In genomic region chr5:128464596-128464995, GRCh38 we compare ENCODE assay signal across 22 cellular contexts.
"Had no signal": no experiment of that assay in that cellular context is flagged by ENCODE, and none has a peak within 500 bp of the region (broad histone marks: within the 10 kb centered on the region; RNA-seq: fewer than 3 reads in every experiment).

No MANE protein-coding gene starts in this region.

- H3K4me2 ChIP-seq: hepatocyte had no signal

- H3K4me1 ChIP-seq: transverse colon, vagina had no signal

- ATAC-seq: activated CD4-positive, alpha-beta T cell treated with anti-CD3 and anti-CD28 coated beads for 36 hours; activated CD8-positive, alpha-beta memory T cell treated with anti-CD3 and anti-CD28 coated beads, Interleukin-2, amount 10 ng/mL, durations not matched to agents 7 days and 5 days; gastroesophageal sphincter; natural killer cell had no signal

- DNase-seq: activated CD4-positive, alpha-beta memory T cell treated with anti-CD3 and anti-CD28 coated beads for 36 hours; activated CD4-positive, alpha-beta T cell treated with anti-CD3 and anti-CD28 coated beads for 36 hours; activated CD8-positive, alpha-beta memory T cell treated with anti-CD3 and anti-CD28 coated beads, Interleukin-2, amount 10 ng/mL, durations not matched to agents 7 days and 5 days; activated naive CD4-positive, alpha-beta T cell treated with anti-CD3 and anti-CD28 coated beads, Interleukin-2, amount 50 U/mL, for 16 hours; activated T-cell treated with anti-CD3 and anti-CD28 coated beads, Interleukin-2, amount 50 U/mL, for 24 hours; cortex of kidney; effector memory CD4-positive, alpha-beta T cell; mesenchymal stem cell; natural killer cell; retina; stimulated activated CD4-positive, alpha-beta T cell treated with anti-CD3 and anti-CD28 coated beads, Interleukin-15, amount 100 ng/mL, for 24 hours; stimulated activated CD4-positive, alpha-beta T cell treated with anti-CD3 and anti-CD28 coated beads, Interleukin-4, amount 100 ng/mL, for 1 hour; stimulated activated naive CD4-positive, alpha-beta T cell; substantia nigra; T-helper 1 cell; T1000; transverse colon had no signal

- H3K4me3 ChIP-seq: gastroesophageal sphincter, hepatocyte, transverse colon, vagina had no signal

- H3K27ac Mint-ChIP-seq: activated CD4-positive, alpha-beta memory T cell treated with anti-CD3 and anti-CD28 coated beads for 36 hours; activated CD4-positive, alpha-beta T cell treated with anti-CD3 and anti-CD28 coated beads for 36 hours; activated CD8-positive, alpha-beta memory T cell treated with anti-CD3 and anti-CD28 coated beads, Interleukin-2, amount 10 ng/mL, durations not matched to agents 7 days and 5 days; activated T-cell treated with anti-CD3 and anti-CD28 coated beads, Interleukin-2, amount 50 U/mL, for 24 hours; natural killer cell had no signal

- H3K36me3 Mint-ChIP-seq: activated CD4-positive, alpha-beta memory T cell treated with anti-CD3 and anti-CD28 coated beads for 36 hours; activated CD8-positive, alpha-beta memory T cell treated with anti-CD3 and anti-CD28 coated beads, Interleukin-2, amount 10 ng/mL, durations not matched to agents 7 days and 5 days; natural killer cell had no signal

- H2AFZ ChIP-seq: hepatocyte had no signal

- H3K27ac ChIP-seq: gastroesophageal sphincter, hepatocyte, transverse colon, vagina, VCaP had no signal

- H3K4me3 Mint-ChIP-seq: activated CD4-positive, alpha-beta memory T cell treated with anti-CD3 and anti-CD28 coated beads for 36 hours; activated CD4-positive, alpha-beta T cell treated with anti-CD3 and anti-CD28 coated beads for 36 hours; activated CD8-positive, alpha-beta memory T cell treated with anti-CD3 and anti-CD28 coated beads, Interleukin-2, amount 10 ng/mL, durations not matched to agents 7 days and 5 days; activated T-cell treated with anti-CD3 and anti-CD28 coated beads, Interleukin-2, amount 50 U/mL, for 24 hours; central memory CD8-positive, alpha-beta T cell; natural killer cell had no signal

- H3K9me3 ChIP-seq: gastroesophageal sphincter, transverse colon, vagina had no signal

- H3K4me1 Mint-ChIP-seq: activated CD4-positive, alpha-beta T cell treated with anti-CD3 and anti-CD28 coated beads for 36 hours; activated CD8-positive, alpha-beta memory T cell treated with anti-CD3 and anti-CD28 coated beads, Interleukin-2, amount 10 ng/mL, durations not matched to agents 7 days and 5 days; central memory CD8-positive, alpha-beta T cell; natural killer cell had no signal

- H3K36me3 ChIP-seq: gastroesophageal sphincter, transverse colon, vagina had no signal

- H3K27me3 ChIP-seq: gastroesophageal sphincter, hepatocyte, transverse colon, vagina had no signal
